In the genomic region with DNA sequence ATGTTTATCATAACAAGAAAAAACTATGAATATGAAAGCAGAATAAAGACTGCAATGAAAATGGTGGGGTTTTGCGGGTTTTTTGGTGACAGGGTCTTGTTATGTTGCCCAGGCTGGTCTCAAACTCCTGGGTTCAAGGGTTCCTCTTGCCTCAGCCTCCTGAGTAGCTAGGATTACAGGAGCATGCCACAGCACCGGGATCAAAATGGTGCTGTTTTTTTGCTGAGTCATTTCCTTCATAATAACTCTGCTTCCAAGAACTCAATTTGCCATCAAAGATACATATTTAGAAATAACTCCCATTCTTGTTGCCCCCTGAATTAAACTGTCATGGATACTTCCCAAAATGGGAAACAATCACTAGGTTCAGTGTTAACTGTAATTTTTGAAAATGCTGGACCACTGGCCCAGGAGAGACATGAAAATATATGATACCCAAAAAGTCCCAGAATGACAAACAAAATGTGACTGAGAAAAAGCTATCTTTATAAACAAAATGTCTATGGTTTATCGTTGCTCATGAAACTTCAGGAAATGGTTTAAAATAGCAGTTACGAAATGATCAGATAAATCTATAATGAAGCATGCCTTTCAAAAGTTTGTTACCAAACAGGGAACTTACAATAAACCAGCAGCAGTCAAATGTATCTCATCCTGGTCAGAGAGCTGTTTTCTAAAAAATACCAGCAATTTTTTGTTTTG, we compare ENCODE assay signal across 8 cellular contexts. TPM values are rescaled to one million over a fixed set of nuclear protein-coding genes. Genes with fewer than 3 reads are reported as not detected.
DNase-seq lines count a peak whose midpoint lies in the region; ATAC-seq and TF ChIP-seq lines count a peak whose summit lies in the region.

No MANE protein-coding gene starts in this region.

- in situ Hi-C loops in KBM-7 (cut with MboI; ENCODE audit: low pct_unique_long_range_greater_than_20kb, low sequenced_read_pairs) = no loop called here

- TF ChIP-seq CTCF in lower lobe of right lung (IDR thresholded peaks at IDR 0.05) = no peak
- no peak for TF ChIP-seq CTCF in uterus (IDR thresholded peaks at IDR 0.05)

- H3K27me3 ChIP-seq in lower lobe of right lung (ENCODE audit: low read depth) = no peaks in the 10 kb centered on the region
- no peaks in the 10 kb centered on the region for H3K27me3 ChIP-seq in uterus

- H3K27me3 Mint-ChIP-seq in activated naive CD8-positive, alpha-beta T cell treated with anti-CD3 and anti-CD28 coated beads, Interleukin-2, amount 50 U/mL, for 24 hours = no peaks in the 10 kb centered on the region

- H3K4me1 Mint-ChIP-seq in activated naive CD8-positive, alpha-beta T cell treated with anti-CD3 and anti-CD28 coated beads, Interleukin-2, amount 50 U/mL, for 24 hours = peaks cover 47% of the 10 kb centered on the region

- intact Hi-C loops in lower lobe of right lung (cut with DNase I) (no loop called here), uterus (cut with DNase I; ENCODE audit: low total_unique reads) (no loop called here)

- H3K36me3 ChIP-seq in lower lobe of right lung (no peaks in the 10 kb centered on the region), uterus (no peaks in the 10 kb centered on the region)

- peak overlapping the region; percentile 93 for H3K27ac Mint-ChIP-seq in activated naive CD8-positive, alpha-beta T cell treated with anti-CD3 and anti-CD28 coated beads, Interleukin-2, amount 50 U/mL, for 24 hours

- TF ChIP-seq POLR2A in uterus (IDR thresholded peaks at IDR 0.05) = no peak

- H3K4me3 Mint-ChIP-seq in activated naive CD8-positive, alpha-beta T cell treated with anti-CD3 and anti-CD28 coated beads, Interleukin-2, amount 50 U/mL, for 24 hours = no peak overlapping the region

- H3K9me3 Mint-ChIP-seq in activated naive CD8-positive, alpha-beta T cell treated with anti-CD3 and anti-CD28 coated beads, Interleukin-2, amount 50 U/mL, for 24 hours = no peaks in the 10 kb centered on the region

- H3K4me3 ChIP-seq in lower lobe of right lung (no peak overlapping the region), uterus (no peak overlapping the region)

- DNase-seq in AML-193 (lab: John Stamatoyannopoulos, UW) (peak; percentile 73 to 74), KBM-7 (peak; percentile 71), lower lobe of right lung (no peak), NCI-H1417 (lab: John Stamatoyannopoulos, UW) (no peak), anterior cingulate cortex (lab: John Stamatoyannopoulos, UW) (no peak), uterus (no peak), NCI-H446 (lab: John Stamatoyannopoulos, UW) (no peak)
- no peak for DNase-seq in activated naive CD8-positive, alpha-beta T cell treated with anti-CD3 and anti-CD28 coated beads, Interleukin-2, amount 50 U/mL, for 24 hours

- H3K4me1 ChIP-seq in lower lobe of right lung = peaks cover 44% of the 10 kb centered on the region
- H3K4me1 ChIP-seq in uterus = peaks cover 0 to 8% of the 10 kb centered on the region in 2 donors

- H3K36me3 Mint-ChIP-seq in activated naive CD8-positive, alpha-beta T cell treated with anti-CD3 and anti-CD28 coated beads, Interleukin-2, amount 50 U/mL, for 24 hours (ENCODE audit: low read depth) = peaks cover 19% of the 10 kb centered on the region

- no peak for ATAC-seq in activated naive CD8-positive, alpha-beta T cell treated with anti-CD3 and anti-CD28 coated beads, Interleukin-2, amount 50 U/mL, for 24 hours
- no peak for ATAC-seq in lower lobe of right lung

- H3K9me3 ChIP-seq in lower lobe of right lung (no peaks in the 10 kb centered on the region), uterus (no peaks in the 10 kb centered on the region)

- H3K27ac ChIP-seq in lower lobe of right lung = peak overlapping the region; percentile 58
- H3K27ac ChIP-seq in uterus = peak overlapping the region in 1 of 2 donors; percentile 55

RNA-seq across cellular contexts. Expression of gene ILRUN, which starts 32.1 kb away (rescaled TPM):
- total RNA-seq in lower lobe of right lung = 90.3 TPM
- 10 to 100 TPM in 3 of 4 donors, 1 to 10 TPM in 1; 9.0 to 70.8 (median 35.0) TPM for total RNA-seq in uterus

Comparison
In these comparisons a context has a peak if more than half of its experiments do, and no peak if none do; other contexts are left out.
1. DNase-seq: peak in AML-193 (2 of 2) and KBM-7 (single experiment); none in activated naive CD8-positive, alpha-beta T cell treated with anti-CD3 and anti-CD28 coated beads, Interleukin-2, amount 50 U/mL, for 24 hours (single experiment), lower lobe of right lung (single experiment), NCI-H1417 (0 of 3), anterior cingulate cortex (0 of 58), uterus (0 of 2) and NCI-H446 (0 of 2).